In genomic region chr9:127917603-127918002, GRCh38 we compare ENCODE assay signal across 1 cellular context.
TF ChIP-seq lines count a peak whose summit lies in the region.

No MANE protein-coding gene starts in this region.

TF ChIP-seq in endothelial cell of umbilical vein, 7 proteins besides CTCF, POLR2A, EP300 and RAD21:
- TF ChIP-seq POLR2AphosphoS5 (IDR thresholded peaks at IDR 0.05; ENCODE audit: insufficient read depth, low read depth, low read length): no peak
- TF ChIP-seq MAX (IDR thresholded peaks at IDR 0.05; ENCODE audit: insufficient read depth, insufficient read length): no peak
- no peak for TF ChIP-seq MYC (IDR thresholded peaks at IDR 0.05; ENCODE audit: low read depth, low read length)
- no peak for TF ChIP-seq EZH2 (IDR thresholded peaks at IDR 0.05; ENCODE audit: borderline replicate concordance, low read depth, low read length, severe bottlenecking)
- TF ChIP-seq JUN (IDR thresholded peaks at IDR 0.05; ENCODE audit: borderline replicate concordance, insufficient read depth, insufficient read length, low read depth): no peak
- no peak for TF ChIP-seq GATA2 (IDR thresholded peaks at IDR 0.05; ENCODE audit: insufficient read depth, insufficient read length, low read depth, low read length)
- no peak for TF ChIP-seq FOS (IDR thresholded peaks at IDR 0.05; ENCODE audit: borderline replicate concordance, insufficient read depth, low read length)
